ENCODE assay signal across 9 cellular contexts in the genomic region with DNA sequence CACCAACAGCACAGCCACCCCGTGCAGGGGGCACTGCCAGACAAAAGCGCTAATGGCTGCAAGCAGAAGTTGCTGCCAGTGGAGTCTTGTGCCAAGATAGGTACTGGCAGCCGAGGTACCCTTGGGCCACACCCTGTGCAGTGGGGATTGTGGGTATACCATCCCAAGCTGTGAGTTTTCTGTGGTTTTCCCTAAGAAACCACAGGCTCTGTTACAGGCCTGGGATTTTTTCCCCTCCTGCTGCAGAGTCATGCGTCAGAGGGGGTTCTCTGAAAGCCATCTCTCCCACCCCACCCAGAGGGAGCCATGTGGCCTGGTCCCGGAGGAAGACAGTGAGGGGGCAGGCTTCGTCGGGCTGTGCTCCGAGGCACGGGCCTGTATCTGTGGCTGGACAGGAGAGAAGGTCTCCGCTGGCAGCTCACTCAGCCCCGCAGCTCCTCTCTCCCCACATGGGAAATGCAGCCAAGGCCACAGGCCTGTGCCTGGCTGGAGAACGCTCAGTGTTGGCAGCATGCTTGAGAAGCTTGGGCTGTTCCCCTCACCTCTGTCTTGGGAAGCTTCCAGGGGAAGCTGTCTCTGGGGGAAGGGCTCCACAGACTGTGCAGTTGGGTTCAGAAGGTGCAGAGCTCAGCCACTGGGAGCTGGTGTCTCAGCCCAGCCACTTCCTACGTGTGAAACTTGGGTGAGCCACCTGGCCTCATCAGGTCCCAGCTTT.
A peak's percentile ranks its signal among the peaks of the same experiment; 100 is the strongest.
DNase-seq lines count a peak whose midpoint lies in the region; ATAC-seq, FAIRE-seq and TF ChIP-seq lines count a peak whose summit lies in the region.
"Had no signal": no experiment of that assay in that cellular context is flagged by ENCODE, and none has a peak within 500 bp of the region (broad histone marks: within the 10 kb centered on the region; RNA-seq: fewer than 3 reads in every experiment).

No MANE protein-coding gene starts in this region.

- H3K4me3 Mint-ChIP-seq in stimulated activated memory B cell treated with anti-CD40 and anti-IgM and Interleukin-4, amounts not matched to agents 10 μg/mL and 1 μg/mL and 100 μg/mL, for 72 hours: no peak overlapping the region
- H3K4me3 Mint-ChIP-seq: activated naive CD4-positive, alpha-beta T cell treated with anti-CD3 and anti-CD28 coated beads for 36 hours had no signal

- peak; percentile 53 for DNase-seq in H54 (ENCODE audit: insufficient read length, low spot score)
- peak; percentile 27 for DNase-seq in UCSD-AML1 (lab: John Stamatoyannopoulos, UW; ENCODE audit: unreplicated experiment)
- peak; percentile 60 for DNase-seq in hepatic stellate cell (ENCODE audit: low spot score)
- no peak for DNase-seq in NCI-H345 (lab: John Stamatoyannopoulos, UW)
- DNase-seq: activated naive CD4-positive, alpha-beta T cell treated with anti-CD3 and anti-CD28 coated beads for 36 hours had no signal

- H3K4me1 Mint-ChIP-seq in stimulated activated memory B cell treated with anti-CD40 and anti-IgM and Interleukin-4, amounts not matched to agents 10 μg/mL and 1 μg/mL and 100 μg/mL, for 72 hours: peaks cover 9% of the 10 kb centered on the region

- H3K27me3 Mint-ChIP-seq in stimulated activated memory B cell treated with anti-CD40 and anti-IgM and Interleukin-4, amounts not matched to agents 10 μg/mL and 1 μg/mL and 100 μg/mL, for 72 hours: peaks cover 10% of the 10 kb centered on the region

- no peak overlapping the region for H3K27ac Mint-ChIP-seq in stimulated activated memory B cell treated with anti-CD40 and anti-IgM and Interleukin-4, amounts not matched to agents 10 μg/mL and 1 μg/mL and 100 μg/mL, for 72 hours
- H3K27ac Mint-ChIP-seq: activated naive CD4-positive, alpha-beta T cell treated with anti-CD3 and anti-CD28 coated beads for 36 hours had no signal

- H3K9me3 Mint-ChIP-seq in stimulated activated memory B cell treated with anti-CD40 and anti-IgM and Interleukin-4, amounts not matched to agents 10 μg/mL and 1 μg/mL and 100 μg/mL, for 72 hours: no peaks in the 10 kb centered on the region
- H3K9me3 Mint-ChIP-seq: activated naive CD4-positive, alpha-beta T cell treated with anti-CD3 and anti-CD28 coated beads for 36 hours had no signal

- H3K36me3 Mint-ChIP-seq in stimulated activated memory B cell treated with anti-CD40 and anti-IgM and Interleukin-4, amounts not matched to agents 10 μg/mL and 1 μg/mL and 100 μg/mL, for 72 hours: no peaks in the 10 kb centered on the region

- TF ChIP-seq POLR2A in H54 (IDR thresholded peaks at IDR 0.05; ENCODE audit: low read depth, low read length): no peak

- ATAC-seq in stimulated activated memory B cell treated with anti-CD40 and anti-IgM and Interleukin-4, amounts not matched to agents 10 μg/mL and 1 μg/mL and 100 μg/mL, for 72 hours: peak; percentile 22
- ATAC-seq in HG03097 (IDR thresholded peaks at IDR 0.05; ENCODE audit: low FRiP score, unreplicated experiment): no peak
- no peak for ATAC-seq in GM21529 (IDR thresholded peaks at IDR 0.05; ENCODE audit: unreplicated experiment)
- no peak for ATAC-seq in HG03378 (IDR thresholded peaks at IDR 0.05; ENCODE audit: unreplicated experiment)

- FAIRE-seq in H54 (lab: Jason Lieb, UNC): no peak
